13 cellular contexts compared by ENCODE assay signal in the genomic region with DNA sequence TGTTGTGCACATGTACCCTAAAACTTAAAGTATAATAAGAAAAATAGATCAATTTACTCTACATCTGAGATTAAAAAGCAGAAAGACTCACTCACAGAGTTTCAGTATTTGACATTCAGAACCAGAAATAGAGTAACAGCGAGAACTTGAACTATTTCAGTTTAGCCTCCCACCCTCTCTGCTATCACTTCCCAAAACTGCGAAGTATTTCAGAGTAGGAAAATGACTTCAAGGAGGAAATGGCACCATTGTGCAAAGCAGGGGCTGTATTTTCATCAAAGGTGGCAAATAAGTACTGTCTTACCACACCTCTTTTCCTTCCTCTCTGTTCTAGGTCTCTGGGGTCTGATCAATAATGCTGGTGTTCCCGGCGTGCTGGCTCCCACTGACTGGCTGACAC. TPM values are rescaled to one million over a fixed set of nuclear protein-coding genes. Genes with fewer than 3 reads are reported as not detected.
DNase-seq lines count a peak whose midpoint lies in the region; ATAC-seq and TF ChIP-seq lines count a peak whose summit lies in the region.
"Had no signal": no experiment of that assay in that cellular context is flagged by ENCODE, and none has a peak within 500 bp of the region (broad histone marks: within the 10 kb centered on the region; RNA-seq: fewer than 3 reads in every experiment).

No MANE protein-coding gene starts in this region.

- no peak overlapping the region for H2AFZ ChIP-seq in neural progenitor cell (replicated peaks)

- H3K4me1 Mint-ChIP-seq in neural progenitor cell = no peaks in the 10 kb centered on the region
- H3K4me1 Mint-ChIP-seq: activated CD4-positive, alpha-beta memory T cell treated with anti-CD3 and anti-CD28 coated beads, Interleukin-2, amount 10 ng/mL, durations not matched to agents 7 days and 5 days had no signal

- ATAC-seq in GM18517 (IDR thresholded peaks at IDR 0.05; ENCODE audit: unreplicated experiment) (peak; percentile 55), GM21528 (IDR thresholded peaks at IDR 0.05; ENCODE audit: low FRiP score, unreplicated experiment) (peak; percentile 66), HG03442 (IDR thresholded peaks at IDR 0.05; ENCODE audit: unreplicated experiment) (peak; percentile 75)

- H3F3A ChIP-seq in neural progenitor cell (ENCODE audit: low read depth) = no peaks in the 10 kb centered on the region

- H3K4me3 ChIP-seq in breast epithelium = no peak overlapping the region
- no peak overlapping the region for H3K4me3 ChIP-seq in neural progenitor cell
- H3K4me3 ChIP-seq: stomach had no signal

- H3K36me3 Mint-ChIP-seq in neural progenitor cell = no peaks in the 10 kb centered on the region
- H3K36me3 Mint-ChIP-seq: naive B cell had no signal

- H3K27me3 Mint-ChIP-seq in neural progenitor cell (ENCODE audit: insufficient read depth, low read depth) = no peaks in the 10 kb centered on the region
- H3K27me3 Mint-ChIP-seq: naive B cell had no signal

- H3K4me2 ChIP-seq in neural progenitor cell = no peak overlapping the region

- H3K9ac ChIP-seq in neural progenitor cell = no peak overlapping the region

- H3K9me3 Mint-ChIP-seq in neural progenitor cell = peaks cover 4% of the 10 kb centered on the region

- no peaks in the 10 kb centered on the region for H3K27me3 ChIP-seq in breast epithelium
- no peaks in the 10 kb centered on the region for H3K27me3 ChIP-seq in neural progenitor cell
- H3K27me3 ChIP-seq: stomach had no signal

- no peak overlapping the region for H3K27ac ChIP-seq in breast epithelium
- H3K27ac ChIP-seq in neural progenitor cell = no peak overlapping the region
- H3K27ac ChIP-seq: stomach had no signal

- no peak for TF ChIP-seq POLR2A in breast epithelium (IDR thresholded peaks at IDR 0.05)

- H3K4me1 ChIP-seq in breast epithelium (no peaks in the 10 kb centered on the region), neural progenitor cell (no peaks in the 10 kb centered on the region)

- H4K20me1 ChIP-seq in neural progenitor cell (ENCODE audit: low read depth) = no peaks in the 10 kb centered on the region

- intact Hi-C loops in breast epithelium (cut with DNase I; ENCODE audit: low total_unique reads) = loop anchor here (1.0 kb wide), 1 partner anchor 8 kb away; no protein-coding TSS in a partner anchor

- H3K4me3 Mint-ChIP-seq in neural progenitor cell = no peak overlapping the region
- H3K4me3 Mint-ChIP-seq: activated CD4-positive, alpha-beta memory T cell treated with anti-CD3 and anti-CD28 coated beads, Interleukin-2, amount 10 ng/mL, durations not matched to agents 7 days and 5 days had no signal

- no peak overlapping the region for H3K27ac Mint-ChIP-seq in neural progenitor cell
- H3K27ac Mint-ChIP-seq: activated CD4-positive, alpha-beta memory T cell treated with anti-CD3 and anti-CD28 coated beads, Interleukin-2, amount 10 ng/mL, durations not matched to agents 7 days and 5 days; naive B cell had no signal

- H3K9me3 ChIP-seq in breast epithelium (no peaks in the 10 kb centered on the region), neural progenitor cell (ENCODE audit: low read depth) (no peaks in the 10 kb centered on the region)

- H3K36me3 ChIP-seq in breast epithelium (no peaks in the 10 kb centered on the region), neural progenitor cell (no peaks in the 10 kb centered on the region)
- H3K36me3 ChIP-seq: stomach had no signal

- no peak for TF ChIP-seq CTCF in breast epithelium (IDR thresholded peaks at IDR 0.05)
- no peak for TF ChIP-seq CTCF in neural progenitor cell (IDR thresholded peaks at IDR 0.05)

- no peaks in the 10 kb centered on the region for H3K79me2 ChIP-seq in neural progenitor cell (ENCODE audit: low read depth)

- DNase-seq in germinal center (ENCODE audit: low spot score) = peak; percentile 47
- no peak for DNase-seq in activated CD4-positive, CD25-positive, alpha-beta regulatory T cell (lab: John Stamatoyannopoulos, UW)
- DNase-seq in breast epithelium (ENCODE audit: low spot score in 2 of 2) = no peak
- DNase-seq in neural progenitor cell (ENCODE audit: low spot score) = no peak
- no peak for DNase-seq in DMS79 treated with DMSO at 0.1 percent for 48 hours (lab: John Stamatoyannopoulos, UW)
- DNase-seq: activated CD4-positive, alpha-beta memory T cell treated with anti-CD3 and anti-CD28 coated beads, Interleukin-2, amount 10 ng/mL, durations not matched to agents 7 days and 5 days; amniotic stem cell; naive B cell; NCI-H1436 treated with DMSO at 0.1 percent for 48 hours; stomach had no signal

RNA-seq across cellular contexts. Expression of gene DHRS9, which starts 13.6 kb away (rescaled TPM):
- total RNA-seq in breast epithelium (1 to 10 TPM in 2 of 3 donors, under 1 TPM in 1; 0.73 to 7.8 (median 3.3) TPM), neural progenitor cell (ENCODE audit: low replicate concordance) (not detected in 2 replicates)
- total RNA-seq: activated CD4-positive, alpha-beta memory T cell treated with anti-CD3 and anti-CD28 coated beads, Interleukin-2, amount 10 ng/mL, durations not matched to agents 7 days and 5 days had no signal

RNA-seq across cellular contexts. Expression of gene ABCB11, which starts 51.9 kb away (rescaled TPM):
- 10 to 100 TPM in 1 of 3 donors, under 1 TPM in 2; under 0.01 to 18.4 (median 0.66) TPM for total RNA-seq in breast epithelium
- 0.09 TPM in 1 of 2 replicates, not detected in the other for total RNA-seq in neural progenitor cell (ENCODE audit: low replicate concordance)
- total RNA-seq: activated CD4-positive, alpha-beta memory T cell treated with anti-CD3 and anti-CD28 coated beads, Interleukin-2, amount 10 ng/mL, durations not matched to agents 7 days and 5 days had no signal
